14 cellular contexts compared by ENCODE assay signal in genomic region chr3:188553569-188553968, GRCh38.
DNase-seq lines count a peak whose midpoint lies in the region; ATAC-seq, FAIRE-seq and TF ChIP-seq lines count a peak whose summit lies in the region.
"Had no signal": no experiment of that assay in that cellular context is flagged by ENCODE, and none has a peak within 500 bp of the region (broad histone marks: within the 10 kb centered on the region; RNA-seq: fewer than 3 reads in every experiment).

No MANE protein-coding gene starts in this region.

- no peaks in the 10 kb centered on the region for H3K36me3 Mint-ChIP-seq in activated naive CD4-positive, alpha-beta T cell treated with anti-CD3 and anti-CD28 coated beads for 36 hours (ENCODE audit: low read depth)
- peaks cover 5% of the 10 kb centered on the region for H3K36me3 Mint-ChIP-seq in activated CD8-positive, alpha-beta T cell treated with anti-CD3 and anti-CD28 coated beads, Interleukin-2, amount 10 ng/mL, durations not matched to agents 7 days and 5 days (ENCODE audit: low read depth)

- no peak overlapping the region for H3K4ac ChIP-seq in mesenchymal stem cell (ENCODE audit: low read depth in 1 of 2, low read length in 2 of 2)

- no peak overlapping the region for H2BK5ac ChIP-seq in mesenchymal stem cell (ENCODE audit: low read depth, low read length, poor library complexity, severe bottlenecking)

- intact Hi-C loops in activated naive CD4-positive, alpha-beta T cell treated with anti-CD3 and anti-CD28 coated beads for 36 hours (cut with micrococcal nuclease), result no loop called here
- intact Hi-C loops in aorta (cut with DNase I), result no loop called here
- intact Hi-C loops in left ventricle myocardium inferior (cut with micrococcal nuclease), result no loop called here

- FAIRE-seq in D721Med (lab: Jason Lieb, UNC), result no peak
- FAIRE-seq: GM12878 had no signal

- no peak overlapping the region for H3K27ac Mint-ChIP-seq in activated naive CD4-positive, alpha-beta T cell treated with anti-CD3 and anti-CD28 coated beads for 36 hours
- H3K27ac Mint-ChIP-seq in activated CD8-positive, alpha-beta T cell treated with anti-CD3 and anti-CD28 coated beads, Interleukin-2, amount 10 ng/mL, durations not matched to agents 7 days and 5 days, result no peak overlapping the region

- H3K4me1 ChIP-seq in mesenchymal stem cell (ENCODE audit: control insufficient read depth, insufficient read depth, low read depth, low read length), result peaks cover 1% of the 10 kb centered on the region
- peaks cover 7 to 9% of the 10 kb centered on the region in 2 donors for H3K4me1 ChIP-seq in aorta (ENCODE audit: control insufficient read depth in 1 of 2, insufficient read depth in 2 of 2, low read length in 2 of 2)
- peaks cover 51% of the 10 kb centered on the region for H3K4me1 ChIP-seq in left ventricle myocardium inferior

- no peak overlapping the region for H3K4me2 ChIP-seq in mesenchymal stem cell (ENCODE audit: low read length, poor library complexity, severe bottlenecking)

- H3K14ac ChIP-seq in mesenchymal stem cell (ENCODE audit: low read length in 2 of 2), result no peak overlapping the region

- no peak overlapping the region for H3K4me3 ChIP-seq in mesenchymal stem cell (ENCODE audit: insufficient read depth in 1 of 2, low read depth in 1 of 2, low read length in 2 of 2)
- no peak overlapping the region for H3K4me3 ChIP-seq in aorta (ENCODE audit: low read length in 2 of 2)
- H3K4me3 ChIP-seq in left ventricle myocardium inferior, result no peak overlapping the region
- H3K4me3 ChIP-seq: GM12878 had no signal

- POLR2A ChIA-PET in activated CD8-positive, alpha-beta T cell treated with anti-CD3 and anti-CD28 coated beads, Interleukin-2, amount 10 ng/mL, durations not matched to agents 7 days and 5 days (lab: Charles Lee), result interaction anchor here (0.6 kb wide), 3 partner anchors 120 to 810 kb away, joined by 3 to 4 read pairs (median 3); no protein-coding TSS in a partner anchor

- H3K4me3 Mint-ChIP-seq in activated naive CD4-positive, alpha-beta T cell treated with anti-CD3 and anti-CD28 coated beads for 36 hours, result no peak overlapping the region
- H3K4me3 Mint-ChIP-seq in activated CD8-positive, alpha-beta T cell treated with anti-CD3 and anti-CD28 coated beads, Interleukin-2, amount 10 ng/mL, durations not matched to agents 7 days and 5 days, result no peak overlapping the region

- H2BK120ac ChIP-seq in mesenchymal stem cell (ENCODE audit: low read depth, low read length), result no peak overlapping the region

- WGBS in mesenchymal stem cell, result 100% methylated on average over 2 of the region's 3 CpGs
- 74 to 82% methylated on average over 3 of the region's 3 CpGs for WGBS in aorta, 2 donors

- H2AK5ac ChIP-seq in mesenchymal stem cell (ENCODE audit: low read length, severe bottlenecking), result no peak overlapping the region

- H3K4me1 Mint-ChIP-seq in activated naive CD4-positive, alpha-beta T cell treated with anti-CD3 and anti-CD28 coated beads for 36 hours (ENCODE audit: low read depth), result peaks cover 9% of the 10 kb centered on the region
- peaks cover 17% of the 10 kb centered on the region for H3K4me1 Mint-ChIP-seq in activated CD8-positive, alpha-beta T cell treated with anti-CD3 and anti-CD28 coated beads, Interleukin-2, amount 10 ng/mL, durations not matched to agents 7 days and 5 days (ENCODE audit: low read depth)

- peak; percentile 32 for DNase-seq in activated naive CD4-positive, alpha-beta T cell treated with anti-CD3 and anti-CD28 coated beads for 36 hours
- DNase-seq in activated naive CD4-positive, alpha-beta T cell (lab: John Stamatoyannopoulos, UW), result no peak
- peak; percentile 60 for DNase-seq in activated CD8-positive, alpha-beta T cell treated with anti-CD3 and anti-CD28 coated beads, Interleukin-2, amount 10 ng/mL, durations not matched to agents 7 days and 5 days
- DNase-seq in mesenchymal stem cell (peak; percentile 29), aorta (no peak), iPS-NIHi7 (ENCODE audit: extremely low spot score) (no peak), D721Med (ENCODE audit: insufficient read length, low spot score) (no peak), left ventricle myocardium inferior (no peak)
- DNase-seq: NCI-H146; NCI-H524 treated with DMSO at 0.1 percent for 48 hours; occipital lobe; stimulated activated naive CD4-positive, alpha-beta T cell treated with Interleukin-2 at 50 U/mL for 16 hours had no signal

- TF ChIP-seq CTCF in D721Med (IDR thresholded peaks at IDR 0.05; ENCODE audit: insufficient read depth, missing control alignments) (no peak), left ventricle myocardium inferior (IDR thresholded peaks at IDR 0.05; ENCODE audit: borderline replicate concordance) (no peak)

- ATAC-seq in activated CD8-positive, alpha-beta T cell treated with anti-CD3 and anti-CD28 coated beads, Interleukin-2, amount 10 ng/mL, durations not matched to agents 7 days and 5 days, result peak; percentile 93
- peak; percentile 41 for ATAC-seq in aorta (ENCODE audit: low FRiP score)
- ATAC-seq: esophagus mucosa, GM12878 had no signal

- no peak overlapping the region for H3K23ac ChIP-seq in mesenchymal stem cell (ENCODE audit: low read length in 2 of 2)

- H3K27me3 ChIP-seq in mesenchymal stem cell (ENCODE audit: control insufficient read depth in 1 of 2, insufficient read depth in 1 of 2, low read length in 2 of 2) (no peaks in the 10 kb centered on the region), aorta (ENCODE audit: control insufficient read depth in 1 of 2, insufficient read depth in 2 of 2, low read length in 1 of 2) (no peaks in the 10 kb centered on the region), left ventricle myocardium inferior (ENCODE audit: low read depth) (no peaks in the 10 kb centered on the region)

- no peak overlapping the region for H3K18ac ChIP-seq in mesenchymal stem cell (ENCODE audit: low read depth in 1 of 2, low read length in 2 of 2)

- H2BK12ac ChIP-seq in mesenchymal stem cell (ENCODE audit: low read length in 2 of 2), result no peak overlapping the region

- H3K79me1 ChIP-seq in mesenchymal stem cell (replicated peaks; ENCODE audit: low read length, poor library complexity, severe bottlenecking), result peaks cover 18% of the 10 kb centered on the region

- CTCF ChIA-PET in activated naive CD4-positive, alpha-beta T cell treated with anti-CD3 and anti-CD28 coated beads for 36 hours (lab: Charles Lee), result no interaction called here
- CTCF ChIA-PET in activated CD8-positive, alpha-beta T cell treated with anti-CD3 and anti-CD28 coated beads, Interleukin-2, amount 10 ng/mL, durations not matched to agents 7 days and 5 days (lab: Charles Lee), result interaction anchor here (1.4 kb wide), 1 partner anchor 813 kb away, joined by 6 read pairs; no protein-coding TSS in a partner anchor

- H4K91ac ChIP-seq in mesenchymal stem cell (ENCODE audit: low read length), result no peak overlapping the region

- H3K9ac ChIP-seq in mesenchymal stem cell (ENCODE audit: low read length), result no peak overlapping the region

- no peak overlapping the region for H3K27ac ChIP-seq in mesenchymal stem cell (ENCODE audit: low read length, poor library complexity, severe bottlenecking)
- H3K27ac ChIP-seq in aorta (ENCODE audit: low read depth in 1 of 2, low read length in 2 of 2), result no peak overlapping the region
- H3K27ac ChIP-seq in left ventricle myocardium inferior (replicated peaks), result no peak overlapping the region

- H3K9me3 ChIP-seq in mesenchymal stem cell (ENCODE audit: control insufficient read depth, low read length), result no peaks in the 10 kb centered on the region
- H3K9me3 ChIP-seq in aorta (ENCODE audit: control insufficient read depth, low read length), result no peaks in the 10 kb centered on the region
- H3K9me3 ChIP-seq in left ventricle myocardium inferior (replicated peaks), result no peaks in the 10 kb centered on the region

- H4K8ac ChIP-seq in mesenchymal stem cell (ENCODE audit: low read length), result no peak overlapping the region

- H3K9me3 Mint-ChIP-seq in activated naive CD4-positive, alpha-beta T cell treated with anti-CD3 and anti-CD28 coated beads for 36 hours, result no peaks in the 10 kb centered on the region
- no peaks in the 10 kb centered on the region for H3K9me3 Mint-ChIP-seq in activated CD8-positive, alpha-beta T cell treated with anti-CD3 and anti-CD28 coated beads, Interleukin-2, amount 10 ng/mL, durations not matched to agents 7 days and 5 days (ENCODE audit: insufficient read depth)

- no peak overlapping the region for H2BK15ac ChIP-seq in mesenchymal stem cell (ENCODE audit: low read depth, poor library complexity, severe bottlenecking)

- H3K36me3 ChIP-seq in mesenchymal stem cell (ENCODE audit: control insufficient read depth in 1 of 2, insufficient read depth in 2 of 2, low read depth in 1 of 2, low read length in 2 of 2), result no peaks in the 10 kb centered on the region
- H3K36me3 ChIP-seq in aorta (ENCODE audit: control insufficient read depth in 1 of 2, insufficient read depth in 2 of 2, low read length in 1 of 2), result peaks cover 0 to 2% of the 10 kb centered on the region in 2 donors
- H3K36me3 ChIP-seq in left ventricle myocardium inferior, result no peaks in the 10 kb centered on the region

- no peak overlapping the region for H2AFZ ChIP-seq in mesenchymal stem cell (ENCODE audit: low read depth, low read length)

- no peaks in the 10 kb centered on the region for H3K27me3 Mint-ChIP-seq in activated naive CD4-positive, alpha-beta T cell treated with anti-CD3 and anti-CD28 coated beads for 36 hours (ENCODE audit: low read depth)
- H3K27me3 Mint-ChIP-seq in activated CD8-positive, alpha-beta T cell treated with anti-CD3 and anti-CD28 coated beads, Interleukin-2, amount 10 ng/mL, durations not matched to agents 7 days and 5 days (ENCODE audit: low read depth), result no peaks in the 10 kb centered on the region

Comparison
In these comparisons a context has a peak if more than half of its experiments do, and no peak if none do; other contexts are left out.
1. DNase-seq: peak in activated naive CD4-positive, alpha-beta T cell treated with anti-CD3 and anti-CD28 coated beads for 36 hours (single experiment), activated CD8-positive, alpha-beta T cell treated with anti-CD3 and anti-CD28 coated beads, Interleukin-2, amount 10 ng/mL, durations not matched to agents 7 days and 5 days (single experiment) and mesenchymal stem cell (single experiment); none in activated naive CD4-positive, alpha-beta T cell (0 of 4), aorta (0 of 2), iPS-NIHi7 (single experiment), D721Med (single experiment) and left ventricle myocardium inferior (single experiment).